ENCODE assay signal across 17 cellular contexts in genomic region chr12:89092297-89092696, GRCh38.
"Had no signal": no experiment of that assay in that cellular context is flagged by ENCODE, and none has a peak within 500 bp of the region (broad histone marks: within the 10 kb centered on the region; RNA-seq: fewer than 3 reads in every experiment).

No MANE protein-coding gene starts in this region.

- H3K27ac Mint-ChIP-seq: brain, mesothelial cell of epicardium, nephron progenitor cell had no signal

- DNase-seq: activated CD4-positive, alpha-beta T cell treated with anti-CD3 and anti-CD28 coated beads, Interleukin-2, amount 50 U/mL, for 4 hours; activated gamma-delta T cell treated with Interleukin-2 at 50 U/mL for 16 hours; amygdala; central memory CD4-positive, alpha-beta T cell; colonic mucosa; islet precursor cell; nephron progenitor cell; occipital lobe; right cardiac atrium; RPMI8226; SIG-M5; stomach; testis; upper lobe of left lung had no signal

- ATAC-seq: esophagus mucosa, right cardiac atrium had no signal

- H3K4me1 Mint-ChIP-seq: brain had no signal

- H3K4me3 Mint-ChIP-seq: brain, mesothelial cell of epicardium, nephron progenitor cell had no signal

- H3K36me3 Mint-ChIP-seq: brain had no signal
